Comparison of ENCODE assay signal across 8 cellular contexts in genomic region chr19:50330365-50331078, GRCh38. TPM values are rescaled to one million over a fixed set of nuclear protein-coding genes. Genes with fewer than 3 reads are reported as not detected.
DNase-seq lines count a peak whose midpoint lies in the region; ATAC-seq and FAIRE-seq lines count a peak whose summit lies in the region.

No MANE protein-coding gene starts in this region.

- peak overlapping the region; percentile 62 for H3K4me3 ChIP-seq in neuron (ENCODE audit: low read length)

- no peak for FAIRE-seq in frontal cortex (lab: Jason Lieb, UNC)

- H3K4me1 Mint-ChIP-seq in stimulated activated naive CD8-positive, alpha-beta T cell treated with anti-CD3 and anti-CD28 coated beads, Interleukin-15, Interleukin-2, amounts not matched to agents 100 ng/mL and 50 ng/mL, for 24 hours (ENCODE audit: low read depth): peaks cover 75% of the 10 kb centered on the region

- peaks cover 62% of the 10 kb centered on the region for H3K27me3 Mint-ChIP-seq in stimulated activated naive CD8-positive, alpha-beta T cell treated with anti-CD3 and anti-CD28 coated beads, Interleukin-15, Interleukin-2, amounts not matched to agents 100 ng/mL and 50 ng/mL, for 24 hours

- H2AFZ ChIP-seq in neuron (ENCODE audit: low read depth, low read length): no peak overlapping the region

- ATAC-seq in HG03521 (IDR thresholded peaks at IDR 0.05; ENCODE audit: unreplicated experiment): peak; percentile 29
- no peak for ATAC-seq in GM21619 (IDR thresholded peaks at IDR 0.05; ENCODE audit: unreplicated experiment)

- peaks cover 12% of the 10 kb centered on the region for H3K27me3 ChIP-seq in neuron (ENCODE audit: insufficient read depth, low read length)

- no peaks in the 10 kb centered on the region for H3K36me3 ChIP-seq in neuron (ENCODE audit: insufficient read depth, low read length)

- peaks cover 6% of the 10 kb centered on the region for H3K9me3 Mint-ChIP-seq in stimulated activated naive CD8-positive, alpha-beta T cell treated with anti-CD3 and anti-CD28 coated beads, Interleukin-15, Interleukin-2, amounts not matched to agents 100 ng/mL and 50 ng/mL, for 24 hours

- H3K9me3 ChIP-seq in neuron (ENCODE audit: low read length): peaks cover 10% of the 10 kb centered on the region

- H3K36me3 Mint-ChIP-seq in stimulated activated naive CD8-positive, alpha-beta T cell treated with anti-CD3 and anti-CD28 coated beads, Interleukin-15, Interleukin-2, amounts not matched to agents 100 ng/mL and 50 ng/mL, for 24 hours (ENCODE audit: low read depth): peaks cover 12% of the 10 kb centered on the region

- H3K27ac Mint-ChIP-seq in stimulated activated naive CD8-positive, alpha-beta T cell treated with anti-CD3 and anti-CD28 coated beads, Interleukin-15, Interleukin-2, amounts not matched to agents 100 ng/mL and 50 ng/mL, for 24 hours: no peak overlapping the region

- peak overlapping the region; percentile 84 for H3K4me3 Mint-ChIP-seq in stimulated activated naive CD8-positive, alpha-beta T cell treated with anti-CD3 and anti-CD28 coated beads, Interleukin-15, Interleukin-2, amounts not matched to agents 100 ng/mL and 50 ng/mL, for 24 hours

- DNase-seq in GF-D8 (lab: John Stamatoyannopoulos, UW): peak; percentile 40
- DNase-seq in NOMO-1 (lab: John Stamatoyannopoulos, UW; ENCODE audit: unreplicated experiment in 2 of 2): peak; percentile 75 to 92
- DNase-seq in activated T-cell treated with anti-CD3 and anti-CD28 coated beads for 48 hours (ENCODE audit: low read depth): peak; percentile 94
- peak; percentile 87 to 88 for DNase-seq in frontal cortex (ENCODE audit: low spot score in 2 of 2)

- peaks cover 10% of the 10 kb centered on the region for H3K4me1 ChIP-seq in neuron (ENCODE audit: insufficient read depth, low read length)

RNA-seq across cellular contexts. Expression of gene KCNC3, which starts 1.3 kb away (rescaled TPM):
- total RNA-seq in frontal cortex: 1.2 TPM

RNA-seq across cellular contexts. Expression of gene NAPSA, which starts 34.9 kb away (rescaled TPM):
- total RNA-seq in frontal cortex: not detected

RNA-seq across cellular contexts. Expression of gene NR1H2, which starts 45.7 kb away (rescaled TPM):
- total RNA-seq in frontal cortex: 15.1 TPM

RNA-seq across cellular contexts. Expression of gene POLD1, which starts 53.6 kb away (rescaled TPM):
- 12.6 TPM for total RNA-seq in frontal cortex

Comparison
In these comparisons a context has a peak if more than half of its experiments do, and no peak if none do; other contexts are left out.
1. DNase-seq: peak in every context shown above with its lines; median percentile 94 in activated T-cell treated with anti-CD3 and anti-CD28 coated beads for 48 hours; 88 in frontal cortex; 84 in NOMO-1; 40 in GF-D8.